In genomic region chr4:128288689-128289106, GRCh38 we compare ENCODE assay signal across 8 cellular contexts. TPM values are rescaled to one million over a fixed set of nuclear protein-coding genes. Genes with fewer than 3 reads are reported as not detected.
DNase-seq lines count a peak whose midpoint lies in the region; ATAC-seq and TF ChIP-seq lines count a peak whose summit lies in the region.

No MANE protein-coding gene starts in this region.

- H3K36me3 Mint-ChIP-seq in CD4-positive, alpha-beta T cell (ENCODE audit: low read depth) = peaks cover 10% of the 10 kb centered on the region
- H3K36me3 Mint-ChIP-seq in central memory CD8-positive, alpha-beta T cell (ENCODE audit: insufficient read depth) = peaks cover 21% of the 10 kb centered on the region

- H3K4me1 Mint-ChIP-seq in CD4-positive, alpha-beta T cell (ENCODE audit: low read depth) = peaks cover 40% of the 10 kb centered on the region
- H3K4me1 Mint-ChIP-seq in central memory CD8-positive, alpha-beta T cell = peaks cover 26% of the 10 kb centered on the region

- H3K36me3 ChIP-seq in RWPE2 (ENCODE audit: low read depth) (peaks cover 21% of the 10 kb centered on the region; the same call in 1 of the 2 replicates), urinary bladder (ENCODE audit: insufficient read depth) (no peaks in the 10 kb centered on the region)

- no peaks in the 10 kb centered on the region for H3K27me3 ChIP-seq in CD4-positive, alpha-beta T cell (ENCODE audit: control insufficient read depth, insufficient read depth, low read length)
- no peaks in the 10 kb centered on the region for H3K27me3 ChIP-seq in RWPE2 (ENCODE audit: insufficient read depth, poor library complexity, severe bottlenecking)

- H3K27ac Mint-ChIP-seq in CD4-positive, alpha-beta T cell = peak overlapping the region; percentile 91
- H3K27ac Mint-ChIP-seq in central memory CD8-positive, alpha-beta T cell (ENCODE audit: low read depth) = peak overlapping the region; percentile 86

- peak in 7 of 10 experiments; percentile 4 to 64 (median 16) for DNase-seq in CD4-positive, alpha-beta T cell
- DNase-seq in HFF-Myc (ENCODE audit: extremely low read depth, low read depth) (no peak), RWPE2 (ENCODE audit: low spot score) (no peak), medulla oblongata (ENCODE audit: extremely low spot score) (peak; percentile 49)
- peak in 1 of 2 donors; percentile 61 for DNase-seq in central memory CD8-positive, alpha-beta T cell (ENCODE audit: low spot score in 2 of 2)

- no peaks in the 10 kb centered on the region for H3K9me3 Mint-ChIP-seq in CD4-positive, alpha-beta T cell
- no peaks in the 10 kb centered on the region for H3K9me3 Mint-ChIP-seq in central memory CD8-positive, alpha-beta T cell

- CTCF ChIA-PET in CD4-positive, alpha-beta T cell (lab: Charles Lee) = no interaction called here

- H3K4me1 ChIP-seq in RWPE2 (ENCODE audit: insufficient read depth, poor library complexity, severe bottlenecking) (peaks cover 16% of the 10 kb centered on the region), urinary bladder (ENCODE audit: insufficient read depth) (no peaks in the 10 kb centered on the region)

- peak overlapping the region; percentile 72 for H3K4me3 ChIP-seq in HFF-Myc (replicated peaks; ENCODE audit: low read depth, low read length)
- H3K4me3 ChIP-seq in RWPE2 (ENCODE audit: severe bottlenecking) = peak overlapping the region; percentile 48
- peak overlapping the region; percentile 91 for H3K4me3 ChIP-seq in urinary bladder (ENCODE audit: low read depth, low read length)

- intact Hi-C loops in CD4-positive, alpha-beta T cell (cut with DNase I, micrococcal nuclease) = loop anchor here (1.0 to 10.0 kb wide), 9 partner anchors 20 to 809 kb away; partner anchors contain the start of genes C4orf33 (in 2 of the 2), ABHD18 (in 1 of the 2), LARP1B (in 1 of the 2) and MFSD8 (in 1 of the 2)

- WGBS in urinary bladder = 6% methylated on average over 13 of the region's 13 CpGs

- no peaks in the 10 kb centered on the region for H3K9me3 ChIP-seq in CD4-positive, alpha-beta T cell (ENCODE audit: control insufficient read depth, low read length)
- H3K9me3 ChIP-seq in RWPE2 (ENCODE audit: severe bottlenecking) = no peaks in the 10 kb centered on the region

- H3K4me3 Mint-ChIP-seq in CD4-positive, alpha-beta T cell = peak overlapping the region; percentile 90
- peak overlapping the region; percentile 95 for H3K4me3 Mint-ChIP-seq in central memory CD8-positive, alpha-beta T cell

- POLR2A ChIA-PET in CD4-positive, alpha-beta T cell (lab: Charles Lee) = interaction anchor here (1.1 to 4.2 kb wide), 7 partner anchors 13 to 804 kb away, joined by 3 to 25 read pairs (median 7); partner anchors contain the start of genes ABHD18, LARP1B, MFSD8 and SCLT1

- no peaks in the 10 kb centered on the region for H3K27me3 Mint-ChIP-seq in CD4-positive, alpha-beta T cell
- H3K27me3 Mint-ChIP-seq in central memory CD8-positive, alpha-beta T cell = no peaks in the 10 kb centered on the region

- peak overlapping the region; percentile 98 for H3K27ac ChIP-seq in CD4-positive, alpha-beta T cell (ENCODE audit: low read depth, low read length)
- H3K27ac ChIP-seq in RWPE2 (ENCODE audit: poor library complexity, severe bottlenecking) = peak overlapping the region; percentile 75
- peak overlapping the region; percentile 95 for H3K27ac ChIP-seq in urinary bladder (ENCODE audit: low read depth)

- ATAC-seq in CD4-positive, alpha-beta T cell (ENCODE audit: poor library complexity) = peak; percentile 45
- ATAC-seq in RWPE2 (ENCODE audit: low read depth) (no peak), HG02870 (IDR thresholded peaks at IDR 0.05; ENCODE audit: unreplicated experiment) (no peak), GM21381 (IDR thresholded peaks at IDR 0.05; ENCODE audit: unreplicated experiment) (no peak)
- ATAC-seq in central memory CD8-positive, alpha-beta T cell (replicated peaks; ENCODE audit: extremely low read depth, poor library complexity, severe bottlenecking) = peak; percentile 46

- TF ChIP-seq CTCF in CD4-positive, alpha-beta T cell (IDR thresholded peaks at IDR 0.05) = no peak
- TF ChIP-seq CTCF in HFF-Myc (IDR thresholded peaks at IDR 0.05; ENCODE audit: low read depth, low read length, missing control alignments) = no peak
- TF ChIP-seq CTCF in RWPE2 (IDR thresholded peaks at IDR 0.05; ENCODE audit: poor library complexity, severe bottlenecking) = no peak

RNA-seq across cellular contexts. Expression of gene PGRMC2, which starts 1.1 kb away (rescaled TPM):
- total RNA-seq in CD4-positive, alpha-beta T cell = 10 to 100 TPM; 92.8 to 99.9 TPM
- 64.7 TPM for total RNA-seq in urinary bladder
- polyA plus RNA-seq in urinary bladder = 69.8 TPM

Comparison
In these comparisons a context has a peak if more than half of its experiments do, and no peak if none do; other contexts are left out.
1. ATAC-seq: peak in CD4-positive, alpha-beta T cell (single experiment) and central memory CD8-positive, alpha-beta T cell (single experiment); none in RWPE2 (single experiment), HG02870 (single experiment) and GM21381 (single experiment).
2. DNase-seq: peak in CD4-positive, alpha-beta T cell (7 of 10) and medulla oblongata (single experiment); none in HFF-Myc (single experiment) and RWPE2 (single experiment).
3. Peak in every context shown above with its lines, with median percentiles within 50 percentile points of each other: H3K27ac ChIP-seq and H3K4me3 ChIP-seq.